ENCODE assay signal across 11 cellular contexts in the genomic region with DNA sequence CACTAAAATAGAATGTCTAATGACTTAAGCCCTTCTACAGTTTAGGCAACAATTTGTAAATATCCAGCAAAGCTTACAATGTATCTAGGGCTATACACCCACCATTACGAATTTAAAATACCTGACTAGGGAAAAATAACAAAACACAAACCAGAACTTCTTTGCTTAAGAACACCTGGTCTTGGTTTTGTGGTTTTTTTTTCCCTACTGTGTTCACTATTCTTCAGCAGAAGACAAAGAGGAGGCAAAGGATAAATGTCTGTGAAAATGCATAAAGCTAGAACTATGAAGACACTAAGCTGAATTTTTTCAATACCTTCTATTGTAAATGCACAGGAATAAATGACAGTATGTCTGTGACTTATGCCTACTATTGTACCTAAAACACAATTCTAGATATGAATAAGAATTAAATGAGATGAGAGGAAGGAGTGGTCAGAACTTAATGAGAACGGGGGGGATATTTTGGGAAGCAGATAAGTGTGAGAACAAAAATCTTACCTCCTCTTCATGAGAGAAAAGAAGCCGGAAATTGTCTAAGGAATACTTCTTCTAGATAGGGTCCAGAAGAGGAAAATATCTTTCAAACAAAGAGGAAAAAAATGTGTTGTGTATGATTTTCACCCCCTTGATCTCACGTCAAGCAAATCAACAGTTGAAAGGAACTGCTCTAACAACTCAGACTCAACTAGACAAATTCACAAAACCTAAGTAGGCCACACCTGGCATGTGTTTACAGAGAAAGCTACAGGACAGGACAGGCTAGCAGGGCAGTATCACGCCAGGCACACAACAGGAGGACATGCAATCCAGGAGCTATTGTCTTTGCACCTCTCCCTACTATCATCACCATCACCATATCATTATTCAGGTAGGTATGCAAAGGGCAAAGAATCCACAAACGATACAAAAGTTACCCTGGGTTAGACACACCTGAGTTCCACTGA.
A peak's percentile ranks its signal among the peaks of the same experiment; 100 is the strongest.
DNase-seq lines count a peak whose midpoint lies in the region; ATAC-seq lines count a peak whose summit lies in the region.
"Had no signal": no experiment of that assay in that cellular context is flagged by ENCODE, and none has a peak within 500 bp of the region (broad histone marks: within the 10 kb centered on the region; RNA-seq: fewer than 3 reads in every experiment).

No MANE protein-coding gene starts in this region.

- H3K9me3 Mint-ChIP-seq in activated T-cell treated with anti-CD3 and anti-CD28 coated beads, Interleukin-2, amount 50 U/mL, for 24 hours, result no peaks in the 10 kb centered on the region
- no peaks in the 10 kb centered on the region for H3K9me3 Mint-ChIP-seq in effector memory CD8-positive, alpha-beta T cell
- H3K9me3 Mint-ChIP-seq in stimulated activated naive CD8-positive, alpha-beta T cell treated with anti-CD3 and anti-CD28 coated beads, Interleukin-15, amount 100 ng/mL, for 72 hours, result no peaks in the 10 kb centered on the region

- peaks cover 21% of the 10 kb centered on the region for H3K36me3 Mint-ChIP-seq in activated T-cell treated with anti-CD3 and anti-CD28 coated beads, Interleukin-2, amount 50 U/mL, for 24 hours (ENCODE audit: low read depth)
- no peaks in the 10 kb centered on the region for H3K36me3 Mint-ChIP-seq in effector memory CD8-positive, alpha-beta T cell (ENCODE audit: insufficient read depth)

- no peak overlapping the region for H3K4me3 Mint-ChIP-seq in activated T-cell treated with anti-CD3 and anti-CD28 coated beads, Interleukin-2, amount 50 U/mL, for 24 hours
- H3K4me3 Mint-ChIP-seq in effector memory CD8-positive, alpha-beta T cell, result peak overlapping the region in 1 of 2 donors; percentile 3
- H3K4me3 Mint-ChIP-seq in stimulated activated naive CD8-positive, alpha-beta T cell treated with anti-CD3 and anti-CD28 coated beads, Interleukin-15, amount 100 ng/mL, for 72 hours, result peak overlapping the region; percentile 11 to 21

- H3K4me1 Mint-ChIP-seq in activated T-cell treated with anti-CD3 and anti-CD28 coated beads, Interleukin-2, amount 50 U/mL, for 24 hours (ENCODE audit: low read depth), result peaks cover 78% of the 10 kb centered on the region
- H3K4me1 Mint-ChIP-seq in effector memory CD8-positive, alpha-beta T cell (ENCODE audit: low read depth in 2 of 2), result peaks cover 37 to 65% of the 10 kb centered on the region in 2 donors
- H3K4me1 Mint-ChIP-seq in stimulated activated naive CD8-positive, alpha-beta T cell treated with anti-CD3 and anti-CD28 coated beads, Interleukin-15, amount 100 ng/mL, for 72 hours, result peaks cover 66% of the 10 kb centered on the region

- DNase-seq in activated T-cell treated with anti-CD3 and anti-CD28 coated beads, Interleukin-2, amount 50 U/mL, for 24 hours, result no peak
- DNase-seq in activated T-cell treated with anti-CD3 and anti-CD28 coated beads, Interleukin-2, amount 50 U/mL, for 48 hours, result no peak
- DNase-seq in NCI-H69 (lab: John Stamatoyannopoulos, UW), result peak; percentile 65
- DNase-seq in effector memory CD8-positive, alpha-beta T cell, result no peak
- no peak for DNase-seq in stimulated activated naive CD8-positive, alpha-beta T cell treated with anti-CD3 and anti-CD28 coated beads, Interleukin-15, amount 100 ng/mL, for 72 hours
- DNase-seq in NCI-H2029 (lab: John Stamatoyannopoulos, UW), result no peak
- DNase-seq: erythroblast, upper lobe of left lung, WERI-Rb-1 had no signal

- H3K27me3 Mint-ChIP-seq in activated T-cell treated with anti-CD3 and anti-CD28 coated beads, Interleukin-2, amount 50 U/mL, for 24 hours, result no peaks in the 10 kb centered on the region
- H3K27me3 Mint-ChIP-seq in effector memory CD8-positive, alpha-beta T cell, result no peaks in the 10 kb centered on the region
- H3K27me3 Mint-ChIP-seq in stimulated activated naive CD8-positive, alpha-beta T cell treated with anti-CD3 and anti-CD28 coated beads, Interleukin-15, amount 100 ng/mL, for 72 hours, result no peaks in the 10 kb centered on the region

- peak overlapping the region; percentile 78 for H3K27ac Mint-ChIP-seq in activated T-cell treated with anti-CD3 and anti-CD28 coated beads, Interleukin-2, amount 50 U/mL, for 24 hours
- H3K27ac Mint-ChIP-seq in effector memory CD8-positive, alpha-beta T cell, result peak overlapping the region; percentile 8 to 33
- peak overlapping the region in 1 of 2 donors; percentile 34 for H3K27ac Mint-ChIP-seq in stimulated activated naive CD8-positive, alpha-beta T cell treated with anti-CD3 and anti-CD28 coated beads, Interleukin-15, amount 100 ng/mL, for 72 hours

- no peak for ATAC-seq in effector memory CD8-positive, alpha-beta T cell (replicated peaks)
- peak; percentile 65 for ATAC-seq in stimulated activated naive CD8-positive, alpha-beta T cell treated with anti-CD3 and anti-CD28 coated beads, Interleukin-15, amount 100 ng/mL, for 72 hours
- no peak for ATAC-seq in HG03159 (IDR thresholded peaks at IDR 0.05; ENCODE audit: unreplicated experiment)
- no peak for ATAC-seq in GM19328 (IDR thresholded peaks at IDR 0.05; ENCODE audit: unreplicated experiment)
